Comparison of ENCODE assay signal across 1 cellular context in genomic region chr16:11966173-11966572, GRCh38.
TF ChIP-seq lines count a peak whose summit lies in the region.

No MANE protein-coding gene starts in this region.

TF ChIP-seq in GM12878, 131 proteins besides CTCF, POLR2A, EP300 and RAD21 (continued from another document and continues in another):
- no peak for TF ChIP-seq PRDM15 (CRISPR knock-in tag; IDR thresholded peaks at IDR 0.05)
- TF ChIP-seq MYB (IDR thresholded peaks at IDR 0.05; ENCODE audit: borderline replicate concordance, low read depth, low read length) = no peak
- peak; percentile 25; the same call in 1 of the 2 replicates for TF ChIP-seq CREB1 (IDR thresholded peaks at IDR 0.05; ENCODE audit: low read depth)
- TF ChIP-seq JUND (IDR thresholded peaks at IDR 0.05; ENCODE audit: low read depth, low read length) = no peak
- peak; percentile 60 for TF ChIP-seq RELB (IDR thresholded peaks at IDR 0.05; ENCODE audit: low read depth)
- TF ChIP-seq ZNF687 (IDR thresholded peaks at IDR 0.05) = peak; percentile 86
- TF ChIP-seq ZBTB11 (CRISPR knock-in tag; IDR thresholded peaks at IDR 0.05) = no peak
- peak; percentile 86 for TF ChIP-seq NFIC (IDR thresholded peaks at IDR 0.05; ENCODE audit: low read depth, low read length)
- TF ChIP-seq BACH1 (IDR thresholded peaks at IDR 0.05; ENCODE audit: borderline replicate concordance) = no peak; the same call in 1 of the 2 replicates
- TF ChIP-seq MAX (IDR thresholded peaks at IDR 0.05; ENCODE audit: low read depth, low read length) = no peak
- no peak for TF ChIP-seq BCL3 (IDR thresholded peaks at IDR 0.05; ENCODE audit: borderline replicate concordance, insufficient read depth, low read depth, low read length, poor library complexity, severe bottlenecking)
- no peak for TF ChIP-seq EZH2 (IDR thresholded peaks at IDR 0.05; ENCODE audit: borderline replicate concordance, control insufficient read depth, low read depth, low read length)
- TF ChIP-seq USF1 (IDR thresholded peaks at IDR 0.05; ENCODE audit: borderline replicate concordance, extremely low read length, insufficient read depth, low read depth, low read length) = no peak
- TF ChIP-seq POLR2AphosphoS5 (IDR thresholded peaks at IDR 0.05; ENCODE audit: low read length) = peak; percentile 62; the same call in 1 of the 2 replicates
- no peak for TF ChIP-seq USF2 (IDR thresholded peaks at IDR 0.05; ENCODE audit: borderline replicate concordance, low read depth, low read length)
- peak; percentile 62; the same call in 1 of the 2 replicates for TF ChIP-seq ZNF217 (IDR thresholded peaks at IDR 0.05)
- no peak; the same call in 1 of the 2 replicates for TF ChIP-seq JUNB (IDR thresholded peaks at IDR 0.05)
- TF ChIP-seq IKZF2 (IDR thresholded peaks at IDR 0.05) = peak; percentile 72 to 83
- TF ChIP-seq RAD51 (IDR thresholded peaks at IDR 0.05) = no peak
- TF ChIP-seq BCL11A (IDR thresholded peaks at IDR 0.05; ENCODE audit: low read depth, low read length) = peak; percentile 64; the same call in 1 of the 2 replicates
- TF ChIP-seq SREBF2 (IDR thresholded peaks at IDR 0.05; ENCODE audit: low read length) = no peak
- no peak for TF ChIP-seq ZZZ3 (IDR thresholded peaks at IDR 0.05; ENCODE audit: control insufficient read depth, insufficient read length, low read depth)
- TF ChIP-seq EGR1 (IDR thresholded peaks at IDR 0.05; ENCODE audit: borderline replicate concordance in 1 of 2, low read depth in 2 of 2, low read length in 2 of 2) = no peak
- TF ChIP-seq ZNF622 (IDR thresholded peaks at IDR 0.05) = no peak
- TF ChIP-seq FOXM1 (IDR thresholded peaks at IDR 0.05; ENCODE audit: low read depth, low read length) = peak; percentile 77; the same call in 1 of the 2 replicates
- no peak for TF ChIP-seq HSF1 (IDR thresholded peaks at IDR 0.05; ENCODE audit: low read depth, low read length)
- peak; percentile 69; the same call in 1 of the 2 replicates for TF ChIP-seq NBN (IDR thresholded peaks at IDR 0.05)
- TF ChIP-seq STAT3 (IDR thresholded peaks at IDR 0.05; ENCODE audit: low read depth, low read length) = peak; percentile 77; the same call in 1 of the 2 replicates
- no peak for TF ChIP-seq NR2C1 (IDR thresholded peaks at IDR 0.05)
- TF ChIP-seq TCF12 (IDR thresholded peaks at IDR 0.05; ENCODE audit: low read depth, low read length) = 0 out of 2 replicates have a peak, but pooled peaks have one; percentile 47
- TF ChIP-seq CUX1 (IDR thresholded peaks at IDR 0.05; ENCODE audit: insufficient replicate concordance, low read depth, low read length) = no peak
- TF ChIP-seq SMAD1 (IDR thresholded peaks at IDR 0.05; ENCODE audit: low read depth, partially characterized antibody) = no peak
